ENCODE assay signal across 9 cellular contexts in genomic region chr6:162099685-162100084, GRCh38.
DNase-seq lines count a peak whose midpoint lies in the region; ATAC-seq and TF ChIP-seq lines count a peak whose summit lies in the region.
"Had no signal": no experiment of that assay in that cellular context is flagged by ENCODE, and none has a peak within 500 bp of the region (broad histone marks: within the 10 kb centered on the region; RNA-seq: fewer than 3 reads in every experiment).

No MANE protein-coding gene starts in this region.

- TF ChIP-seq CTCF in gastroesophageal sphincter (IDR thresholded peaks at IDR 0.05): no peak
- TF ChIP-seq CTCF in BE2C (IDR thresholded peaks at IDR 0.05; ENCODE audit: low read depth, low read length): no peak

- H3K4me3 ChIP-seq in gastroesophageal sphincter (no peak overlapping the region), BE2C (ENCODE audit: low read depth, low read length) (no peak overlapping the region)

- no peak for TF ChIP-seq EP300 in gastroesophageal sphincter (IDR thresholded peaks at IDR 0.05)

- no peaks in the 10 kb centered on the region for H3K27me3 Mint-ChIP-seq in activated CD4-positive, alpha-beta memory T cell treated with anti-CD3 and anti-CD28 coated beads for 36 hours
- H3K27me3 Mint-ChIP-seq in activated CD4-positive, alpha-beta memory T cell treated with anti-CD3 and anti-CD28 coated beads, Interleukin-2, amount 10 ng/mL, durations not matched to agents 7 days and 5 days: no peaks in the 10 kb centered on the region
- H3K27me3 Mint-ChIP-seq: dendritic cell treated with granulocyte-macrophage colony-stimulating factor and Interleukin-4, amounts not matched to agents 40 ng/mL and 50 ng/mL, for 4 days had no signal

- ATAC-seq in gastroesophageal sphincter (peak; percentile 61), HG03521 (IDR thresholded peaks at IDR 0.05; ENCODE audit: unreplicated experiment) (no peak)

- no peaks in the 10 kb centered on the region for H3K4me1 Mint-ChIP-seq in activated CD4-positive, alpha-beta memory T cell treated with anti-CD3 and anti-CD28 coated beads for 36 hours (ENCODE audit: low read depth)
- peaks cover 3% of the 10 kb centered on the region for H3K4me1 Mint-ChIP-seq in activated CD4-positive, alpha-beta memory T cell treated with anti-CD3 and anti-CD28 coated beads, Interleukin-2, amount 10 ng/mL, durations not matched to agents 7 days and 5 days

- peaks cover 17% of the 10 kb centered on the region for H3K9me3 Mint-ChIP-seq in activated CD4-positive, alpha-beta memory T cell treated with anti-CD3 and anti-CD28 coated beads for 36 hours
- H3K9me3 Mint-ChIP-seq in activated CD4-positive, alpha-beta memory T cell treated with anti-CD3 and anti-CD28 coated beads, Interleukin-2, amount 10 ng/mL, durations not matched to agents 7 days and 5 days: peaks cover 13% of the 10 kb centered on the region

- POLR2A ChIA-PET in activated CD4-positive, alpha-beta memory T cell treated with anti-CD3 and anti-CD28 coated beads for 36 hours (lab: Charles Lee): no interaction called here
- POLR2A ChIA-PET in activated CD4-positive, alpha-beta memory T cell treated with anti-CD3 and anti-CD28 coated beads, Interleukin-2, amount 10 ng/mL, durations not matched to agents 7 days and 5 days (lab: Charles Lee): no interaction called here

- no peaks in the 10 kb centered on the region for H3K9me3 ChIP-seq in gastroesophageal sphincter
- H3K9me3 ChIP-seq in BE2C: no peaks in the 10 kb centered on the region

- H3K4me1 ChIP-seq in gastroesophageal sphincter (no peaks in the 10 kb centered on the region), BE2C (no peaks in the 10 kb centered on the region)

- intact Hi-C loops in activated CD4-positive, alpha-beta memory T cell treated with anti-CD3 and anti-CD28 coated beads for 36 hours (cut with micrococcal nuclease): no loop called here

- H3K36me3 ChIP-seq in gastroesophageal sphincter (no peaks in the 10 kb centered on the region), BE2C (no peaks in the 10 kb centered on the region)

- no peak overlapping the region for H3K4me3 Mint-ChIP-seq in activated CD4-positive, alpha-beta memory T cell treated with anti-CD3 and anti-CD28 coated beads for 36 hours
- no peak overlapping the region for H3K4me3 Mint-ChIP-seq in activated CD4-positive, alpha-beta memory T cell treated with anti-CD3 and anti-CD28 coated beads, Interleukin-2, amount 10 ng/mL, durations not matched to agents 7 days and 5 days
- H3K4me3 Mint-ChIP-seq: dendritic cell treated with granulocyte-macrophage colony-stimulating factor and Interleukin-4, amounts not matched to agents 40 ng/mL and 50 ng/mL, for 4 days had no signal

- no peak for TF ChIP-seq POLR2A in gastroesophageal sphincter (IDR thresholded peaks at IDR 0.05)

- H3K27ac ChIP-seq in gastroesophageal sphincter: no peak overlapping the region

- H3K27me3 ChIP-seq in gastroesophageal sphincter: no peaks in the 10 kb centered on the region
- no peaks in the 10 kb centered on the region for H3K27me3 ChIP-seq in BE2C

- 77 to 86% methylated on average over 4 to 5 of the region's 5 CpGs for WGBS in gastroesophageal sphincter (ENCODE audit: low coverage in 1 of 2), 2 donors

- CTCF ChIA-PET in activated CD4-positive, alpha-beta memory T cell treated with anti-CD3 and anti-CD28 coated beads for 36 hours (lab: Charles Lee): no interaction called here
- CTCF ChIA-PET in activated CD4-positive, alpha-beta memory T cell treated with anti-CD3 and anti-CD28 coated beads, Interleukin-2, amount 10 ng/mL, durations not matched to agents 7 days and 5 days (lab: Charles Lee): no interaction called here

- H3K36me3 Mint-ChIP-seq in activated CD4-positive, alpha-beta memory T cell treated with anti-CD3 and anti-CD28 coated beads for 36 hours: no peaks in the 10 kb centered on the region
- H3K36me3 Mint-ChIP-seq in activated CD4-positive, alpha-beta memory T cell treated with anti-CD3 and anti-CD28 coated beads, Interleukin-2, amount 10 ng/mL, durations not matched to agents 7 days and 5 days (ENCODE audit: low read depth): no peaks in the 10 kb centered on the region

- no peak overlapping the region for H3K27ac Mint-ChIP-seq in activated CD4-positive, alpha-beta memory T cell treated with anti-CD3 and anti-CD28 coated beads for 36 hours
- no peak overlapping the region for H3K27ac Mint-ChIP-seq in activated CD4-positive, alpha-beta memory T cell treated with anti-CD3 and anti-CD28 coated beads, Interleukin-2, amount 10 ng/mL, durations not matched to agents 7 days and 5 days
- H3K27ac Mint-ChIP-seq: dendritic cell treated with granulocyte-macrophage colony-stimulating factor and Interleukin-4, amounts not matched to agents 40 ng/mL and 50 ng/mL, for 4 days had no signal

- peak; percentile 54 for DNase-seq in activated CD4-positive, alpha-beta memory T cell treated with anti-CD3 and anti-CD28 coated beads for 36 hours
- DNase-seq in activated CD4-positive, alpha-beta memory T cell treated with anti-CD3 and anti-CD28 coated beads, Interleukin-2, amount 10 ng/mL, durations not matched to agents 7 days and 5 days: no peak
- DNase-seq in SKM-1 (lab: John Stamatoyannopoulos, UW; ENCODE audit: unreplicated experiment): peak; percentile 74
- peak; percentile 8 to 44 for DNase-seq in stimulated activated CD8-positive, alpha-beta memory T cell treated with anti-CD3 and anti-CD28 coated beads, Interleukin-7, amount 100 ng/mL, for 48 hours (ENCODE audit: extremely low read depth in 1 of 2, low read depth in 1 of 2)
- no peak for DNase-seq in mesenteric fat pad (ENCODE audit: low spot score)
- DNase-seq in BE2C: no peak

Comparison
In these comparisons a context has a peak if more than half of its experiments do, and no peak if none do; other contexts are left out.
1. DNase-seq: peak in activated CD4-positive, alpha-beta memory T cell treated with anti-CD3 and anti-CD28 coated beads for 36 hours (single experiment), SKM-1 (single experiment) and stimulated activated CD8-positive, alpha-beta memory T cell treated with anti-CD3 and anti-CD28 coated beads, Interleukin-7, amount 100 ng/mL, for 48 hours (2 of 2); none in activated CD4-positive, alpha-beta memory T cell treated with anti-CD3 and anti-CD28 coated beads, Interleukin-2, amount 10 ng/mL, durations not matched to agents 7 days and 5 days (single experiment), mesenteric fat pad (single experiment) and BE2C (single experiment).